Comparison of ENCODE assay signal across 8 cellular contexts in genomic region chr1:159826436-159827101, GRCh38. TPM values are rescaled to one million over a fixed set of nuclear protein-coding genes. Genes with fewer than 3 reads are reported as not detected.
DNase-seq lines count a peak whose midpoint lies in the region; ATAC-seq lines count a peak whose summit lies in the region.

Gene SLAMF8 (plus strand): TSS chr1:159826873. CDS start chr1:159826899, 26 bp downstream.

- DNase-seq in GM23248: peak; percentile 40
- DNase-seq in head of caudate nucleus: peak in 28 of 42 donors; percentile 14 to 59 (median 29)
- peak; percentile 15 to 32 (median 27) for DNase-seq in stimulated activated CD4-positive, alpha-beta T cell treated with anti-CD3 and anti-CD28 coated beads, TNF-alpha, amount 100 ng/mL, for 48 hours (ENCODE audit: low read depth in 3 of 3)
- no peak for DNase-seq in foreskin melanocyte
- DNase-seq in NCI-H446 (lab: John Stamatoyannopoulos, UW): no peak
- DNase-seq in DMS153 (lab: John Stamatoyannopoulos, UW): no peak

- in situ Hi-C loops in GM23248 (cut with MboI): no loop called here

- intact Hi-C loops in head of caudate nucleus (cut with DNase I): no loop called here

- H2AFZ ChIP-seq in GM23248: peak within 1 kb of the TSS; percentile 20; the same call in 1 of the 2 replicates

- peaks cover 4% of the 10 kb centered on the region for H3K4me1 ChIP-seq in GM23248 (ENCODE audit: insufficient read depth)

- no peaks in the 10 kb centered on the region; the same call in none of the 2 replicates for H3K27me3 ChIP-seq in GM23248 (replicated peaks; ENCODE audit: insufficient read depth)

- H3K9me3 ChIP-seq in GM23248 (ENCODE audit: low read depth): no peaks in the 10 kb centered on the region

- peak; percentile 49 to 53 for ATAC-seq in activated CD4-positive, CD25-positive, alpha-beta regulatory T cell treated with anti-CD3 and anti-CD28 coated beads, Interleukin-2, amount 50 U/mL, for 24 hours
- no peak for ATAC-seq in HG02759 (IDR thresholded peaks at IDR 0.05; ENCODE audit: unreplicated experiment)

- H3K27ac ChIP-seq in GM23248: no peak within 1 kb of the TSS

- peaks cover 9% of the 10 kb centered on the region for H3F3A ChIP-seq in GM23248 (ENCODE audit: insufficient read depth)

- no peaks in the 10 kb centered on the region for H3K79me2 ChIP-seq in GM23248 (ENCODE audit: insufficient read depth)

- H3K36me3 ChIP-seq in GM23248 (ENCODE audit: low read depth): no peaks in the 10 kb centered on the region

- H4K20me1 ChIP-seq in GM23248 (ENCODE audit: insufficient read depth): no peaks in the 10 kb centered on the region

- WGBS in GM23248 (ENCODE audit: low coverage in 1 of 2, low lambda C conversion rate in 2 of 2, missing lambda C conversion rate in 2 of 2), 2 experiments: 59 to 60% methylated on average over 11 of the region's 11 CpGs

- H3K4me2 ChIP-seq in GM23248 (ENCODE audit: unreplicated experiment): no peak within 1 kb of the TSS

- H3K9me2 ChIP-seq in GM23248 (ENCODE audit: insufficient read depth): no peaks in the 10 kb centered on the region

- H3K4me3 ChIP-seq in GM23248: no peak within 1 kb of the TSS

- H3K9ac ChIP-seq in GM23248: no peak within 1 kb of the TSS

RNA-seq across cellular contexts. Expression of gene SLAMF8, which starts in this region (rescaled TPM):
- total RNA-seq in GM23248 (2014; rRNA removed; shearing (Covaris generic)): not detected in 2 replicates
- polyA plus RNA-seq in GM23248 (2016; fragmentation: Nextera tagmentation; extraction: Ambion mirVana): 0.16 TPM in 1 of 2 replicates, not detected in the other

Comparison
In these comparisons a context has a peak if more than half of its experiments do, and no peak if none do; other contexts are left out.
1. Peak in DNase-seq in GM23248; RNA of the gene not detected or under 1 TPM.
2. DNase-seq: peak in head of caudate nucleus (28 of 42) and stimulated activated CD4-positive, alpha-beta T cell treated with anti-CD3 and anti-CD28 coated beads, TNF-alpha, amount 100 ng/mL, for 48 hours (3 of 3); none in foreskin melanocyte (single experiment), NCI-H446 (0 of 2) and DMS153 (single experiment).